Comparison of ENCODE assay signal across 8 cellular contexts in the genomic region with DNA sequence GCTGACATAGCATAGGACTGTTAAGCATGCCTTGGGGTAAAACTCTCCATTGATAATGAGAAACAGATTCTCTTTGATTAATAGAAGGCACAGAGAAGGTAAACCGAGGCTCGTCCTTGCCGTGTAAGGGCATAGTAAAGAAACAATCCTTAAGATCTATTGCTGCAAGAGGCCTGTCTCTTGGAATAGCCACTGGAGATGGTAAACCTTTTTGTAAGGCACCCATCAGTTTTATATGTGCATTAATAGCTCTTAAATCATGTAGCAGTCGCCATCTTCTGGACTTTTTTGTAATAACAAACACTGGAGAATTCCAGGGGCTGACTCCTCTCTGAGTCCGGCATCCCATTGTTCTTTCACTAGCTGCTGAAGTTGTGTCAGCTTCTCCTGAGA. TPM values are rescaled to one million over a fixed set of nuclear protein-coding genes. Genes with fewer than 3 reads are reported as not detected.
A peak's percentile ranks its signal among the peaks of the same experiment; 100 is the strongest.
DNase-seq lines count a peak whose midpoint lies in the region; ATAC-seq and TF ChIP-seq lines count a peak whose summit lies in the region.

No MANE protein-coding gene starts in this region.

- H2BK20ac ChIP-seq in H9 (ENCODE audit: low read depth, low read length, poor library complexity, severe bottlenecking), result no peak overlapping the region

- H3K4me3 Mint-ChIP-seq in H9 (no peak overlapping the region), T-helper 17 cell (no peak overlapping the region), nephron progenitor cell (no peak overlapping the region)
- no peak overlapping the region for H3K4me3 Mint-ChIP-seq in T-helper 2 cell treated with Interferon-gamma antibody and Interleukin-4, amounts not matched to agents 5 μg/mL and 100 μg/mL, for 36 hours

- H3K4ac ChIP-seq in H9 (ENCODE audit: low read depth, low read length), result no peak overlapping the region

- H3K4me2 ChIP-seq in DOHH2 (ENCODE audit: low read length) (no peak overlapping the region), H9 (ENCODE audit: insufficient read depth, insufficient read length, low read length) (no peak overlapping the region)

- no peak overlapping the region for H3T11ph ChIP-seq in H9 (ENCODE audit: low read length)

- H3K9ac ChIP-seq in H9 (ENCODE audit: extremely low read depth, insufficient read length, low read length), result no peak overlapping the region

- H2BK5ac ChIP-seq in H9 (ENCODE audit: insufficient read length, low read length), result no peak overlapping the region

- no peak overlapping the region for H3K18ac ChIP-seq in H9 (ENCODE audit: insufficient read length, low read depth, low read length)

- H3K36me3 Mint-ChIP-seq in H9 (ENCODE audit: insufficient read depth in 1 of 3, low read depth in 3 of 3), result peaks cover 4 to 20% (median 15%) of the 10 kb centered on the region in 3 experiments; a peak in 6 of 7 replicates
- peaks cover 2% of the 10 kb centered on the region for H3K36me3 Mint-ChIP-seq in T-helper 17 cell (ENCODE audit: low read depth)
- peaks cover 12% of the 10 kb centered on the region for H3K36me3 Mint-ChIP-seq in nephron progenitor cell (ENCODE audit: low read depth)
- peaks cover 3% of the 10 kb centered on the region for H3K36me3 Mint-ChIP-seq in T-helper 2 cell treated with Interferon-gamma antibody and Interleukin-4, amounts not matched to agents 5 μg/mL and 100 μg/mL, for 36 hours (ENCODE audit: low read depth)

- peak; percentile 56 for TF ChIP-seq CTCF in DOHH2 (IDR thresholded peaks at IDR 0.05; ENCODE audit: low read depth, low read length, poor library complexity, severe bottlenecking)
- TF ChIP-seq CTCF in H9 (conservative IDR thresholded peaks at IDR 0.05), result peak; percentile 70
- peak; percentile 65 for TF ChIP-seq CTCF in fibroblast of pulmonary artery (IDR thresholded peaks at IDR 0.05; ENCODE audit: low read length, missing control alignments)
- TF ChIP-seq CTCF in nephron progenitor cell (IDR thresholded peaks at IDR 0.05), result peak; percentile 13

- H3K4me1 Mint-ChIP-seq in H9 (peaks cover 5 to 10% of the 10 kb centered on the region in 2 experiments; a peak in 3 of 4 replicates), T-helper 17 cell (no peaks in the 10 kb centered on the region), nephron progenitor cell (peaks cover 62% of the 10 kb centered on the region)
- peaks cover under 1% of the 10 kb centered on the region for H3K4me1 Mint-ChIP-seq in T-helper 2 cell treated with Interferon-gamma antibody and Interleukin-4, amounts not matched to agents 5 μg/mL and 100 μg/mL, for 36 hours (ENCODE audit: low read depth)

- no peak overlapping the region for H3K4me3 ChIP-seq in DOHH2 (ENCODE audit: low read length)
- H3K4me3 ChIP-seq in fibroblast of pulmonary artery (replicated peaks; ENCODE audit: low read depth, low read length), result no peak overlapping the region

- no peak overlapping the region for H4K91ac ChIP-seq in H9 (ENCODE audit: insufficient read length, low read depth, low read length)

- no peak overlapping the region for H2AK5ac ChIP-seq in H9 (ENCODE audit: insufficient read length, low read length)

- peaks cover 10% of the 10 kb centered on the region for H3K27me3 Mint-ChIP-seq in H9 (ENCODE audit: low read depth)
- peaks cover 12% of the 10 kb centered on the region for H3K27me3 Mint-ChIP-seq in T-helper 17 cell
- H3K27me3 Mint-ChIP-seq in nephron progenitor cell (ENCODE audit: low read depth, poor library complexity), result peaks cover 7% of the 10 kb centered on the region
- peaks cover 7% of the 10 kb centered on the region for H3K27me3 Mint-ChIP-seq in T-helper 2 cell treated with Interferon-gamma antibody and Interleukin-4, amounts not matched to agents 5 μg/mL and 100 μg/mL, for 36 hours (ENCODE audit: low read depth)

- H3K4me1 ChIP-seq in DOHH2 (ENCODE audit: control insufficient read depth, low read length) (peaks cover 47% of the 10 kb centered on the region), H9 (ENCODE audit: insufficient read depth, low read length) (no peaks in the 10 kb centered on the region)

- no peak overlapping the region for H3K23ac ChIP-seq in H9 (ENCODE audit: insufficient read length, low read depth, low read length)

- H3K14ac ChIP-seq in H9 (ENCODE audit: insufficient read depth, low read length), result no peak overlapping the region

- no CpG with 5 or more reads among the region's 5 CpGs for WGBS in H9 (ENCODE audit: extremely low coverage, insufficient read length, low lambda C conversion rate)

- ATAC-seq in T-helper 17 cell, result peak; percentile 59

- no peak overlapping the region for H3K27ac ChIP-seq in DOHH2 (ENCODE audit: low read depth, low read length)
- H3K27ac ChIP-seq in H9 (ENCODE audit: insufficient read length, low read depth, low read length), result no peak overlapping the region

- peaks cover 25% of the 10 kb centered on the region in 2 experiments for H3K9me3 Mint-ChIP-seq in H9
- H3K9me3 Mint-ChIP-seq in nephron progenitor cell, result peaks cover 44% of the 10 kb centered on the region
- peaks cover 22% of the 10 kb centered on the region for H3K9me3 Mint-ChIP-seq in T-helper 2 cell treated with Interferon-gamma antibody and Interleukin-4, amounts not matched to agents 5 μg/mL and 100 μg/mL, for 36 hours

- H3K27ac Mint-ChIP-seq in H9 (no peak overlapping the region), T-helper 17 cell (no peak overlapping the region), nephron progenitor cell (peak overlapping the region; percentile 65)
- H3K27ac Mint-ChIP-seq in T-helper 2 cell treated with Interferon-gamma antibody and Interleukin-4, amounts not matched to agents 5 μg/mL and 100 μg/mL, for 36 hours, result no peak overlapping the region

- H3K9me3 ChIP-seq in DOHH2 (ENCODE audit: control insufficient read depth, insufficient read depth, low read length), result peaks cover 12% of the 10 kb centered on the region; the same call in 1 of the 2 replicates
- peaks cover 15% of the 10 kb centered on the region for H3K9me3 ChIP-seq in H9 (ENCODE audit: control insufficient read depth, low read depth, low read length)
- H3K9me3 ChIP-seq in T-helper 17 cell (ENCODE audit: control insufficient read depth, low read length, poor library complexity, severe bottlenecking), result peaks cover under 1% of the 10 kb centered on the region

- H3K79me2 ChIP-seq in DOHH2 (ENCODE audit: control insufficient read depth, low read length) (no peaks in the 10 kb centered on the region), H9 (ENCODE audit: insufficient read depth, low read length) (no peaks in the 10 kb centered on the region)

- no peaks in the 10 kb centered on the region for H3K79me1 ChIP-seq in H9 (ENCODE audit: insufficient read depth, low read depth, low read length, poor library complexity, severe bottlenecking)

- no peak overlapping the region for H2BK12ac ChIP-seq in H9 (ENCODE audit: insufficient read length, low read depth, low read length)

- no peak overlapping the region for H2AFZ ChIP-seq in H9 (ENCODE audit: low read length)

- H4K8ac ChIP-seq in H9 (replicated peaks; ENCODE audit: insufficient read length, low read depth, low read length), result no peak overlapping the region

- no peaks in the 10 kb centered on the region for H3K9me2 ChIP-seq in DOHH2 (replicated peaks; ENCODE audit: control insufficient read depth, low read length)

- H3K23me2 ChIP-seq in H9 (ENCODE audit: insufficient read length, low read depth, low read length, poor library complexity, severe bottlenecking), result no peaks in the 10 kb centered on the region

- no peak overlapping the region for H3K56ac ChIP-seq in H9 (ENCODE audit: insufficient read length, low read depth, low read length)

- DNase-seq in H9, result peak; percentile 43
- peak; percentile 65 for DNase-seq in NCI-H2029 treated with DMSO at 0.1 percent for 48 hours (lab: John Stamatoyannopoulos, UW)
- DNase-seq in T-helper 17 cell, result no peak
- DNase-seq in fibroblast of pulmonary artery (ENCODE audit: low read depth), result peak; percentile 87
- DNase-seq in nephron progenitor cell, result no peak
- no peak for DNase-seq in T-helper 2 cell treated with Interferon-gamma antibody and Interleukin-4, amounts not matched to agents 5 μg/mL and 100 μg/mL, for 36 hours (ENCODE audit: low spot score)
- no peak for DNase-seq in ureter (ENCODE audit: low spot score)

- H4K20me1 ChIP-seq in DOHH2 (ENCODE audit: control insufficient read depth, insufficient read depth, low read depth, low read length) (no peaks in the 10 kb centered on the region), H9 (ENCODE audit: control insufficient read depth, insufficient read depth, insufficient read length) (no peaks in the 10 kb centered on the region)

- H3K27me3 ChIP-seq in DOHH2 (ENCODE audit: control insufficient read depth, low read length) (0 out of 2 replicates have a peak, but pooled peaks cover 4% of the 10 kb centered on the region), H9 (ENCODE audit: insufficient read depth, low read length) (no peaks in the 10 kb centered on the region)

- no peaks in the 10 kb centered on the region for H3F3A ChIP-seq in DOHH2 (ENCODE audit: control insufficient read depth, insufficient read depth)

- H2BK120ac ChIP-seq in H9 (ENCODE audit: low read depth, low read length, poor library complexity, severe bottlenecking), result no peak overlapping the region

- H4K5ac ChIP-seq in H9 (ENCODE audit: insufficient read length, low read depth, low read length), result no peak overlapping the region

- no peaks in the 10 kb centered on the region for H3K36me3 ChIP-seq in DOHH2 (ENCODE audit: control insufficient read depth, low read length)

- H2BK15ac ChIP-seq in H9 (ENCODE audit: low read depth, low read length), result no peak overlapping the region

RNA-seq across cellular contexts. Expression of a gene that starts 8.4 kb away (rescaled TPM):
- total RNA-seq in H9 (2021) (54.4 and 56.6 TPM in 2 replicates), T-helper 17 cell (10 to 100 TPM; 12.5 to 22.7 TPM), ureter (105 TPM)

RNA-seq across cellular contexts. Expression of a gene that starts 8.4 kb away (rescaled TPM):
- total RNA-seq in H9 (2021) (74.3 and 74.5 TPM in 2 replicates), T-helper 17 cell (under 1 TPM; 0.39 to 0.80 TPM), ureter (3.8 TPM)

Comparison
In these comparisons a context has a peak if more than half of its experiments do, and no peak if none do; other contexts are left out.
1. CTCF ChIP-seq: peak in every context shown above with its lines; median percentile 70 in H9; 65 in fibroblast of pulmonary artery; 56 in DOHH2; 13 in nephron progenitor cell.
2. DNase-seq: peak in H9 (single experiment), NCI-H2029 treated with DMSO at 0.1 percent for 48 hours (single experiment) and fibroblast of pulmonary artery (single experiment); none in T-helper 17 cell (0 of 3), nephron progenitor cell (single experiment), T-helper 2 cell treated with Interferon-gamma antibody and Interleukin-4, amounts not matched to agents 5 μg/mL and 100 μg/mL, for 36 hours (single experiment) and ureter (single experiment).
3. RNA of a gene that starts 8.4 kb away (total RNA-seq): 74.3 to 74.5 TPM in H9; 3.8 TPM in ureter (single experiment) and 0.39 to 0.80 TPM in T-helper 17 cell; every median in the first group is over 10 times any median in the second.